In the genomic region with DNA sequence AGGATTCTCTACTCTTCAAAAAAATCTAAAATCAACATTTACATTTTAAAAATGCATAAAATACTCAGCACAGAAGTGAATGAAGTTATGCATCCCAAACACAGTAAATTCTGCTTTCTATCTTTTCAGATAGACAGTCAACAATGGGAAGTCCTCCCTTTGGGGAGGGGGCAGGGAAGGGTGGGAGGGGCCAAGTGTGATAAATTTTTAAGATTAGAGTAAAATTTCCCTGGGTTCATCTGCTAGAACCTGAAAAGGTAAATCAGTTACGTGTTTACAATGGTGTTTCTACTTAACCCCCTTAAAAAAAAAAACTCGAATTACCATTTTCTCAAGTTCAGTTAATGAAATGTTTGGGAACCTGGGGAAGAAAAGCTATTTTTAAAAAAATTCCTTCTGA, we compare ENCODE assay signal across 27 cellular contexts. TPM values are rescaled to one million over a fixed set of nuclear protein-coding genes. Genes with fewer than 3 reads are reported as not detected.
"Had no signal": no experiment of that assay in that cellular context is flagged by ENCODE, and none has a peak within 500 bp of the region (broad histone marks: within the 10 kb centered on the region; RNA-seq: fewer than 3 reads in every experiment).

No MANE protein-coding gene starts in this region.

- H3K27ac ChIP-seq: adrenal gland, ascending aorta, esophagus squamous epithelium, gastroesophageal sphincter, heart left ventricle, left lung, sigmoid colon, testis had no signal

- H3K27ac Mint-ChIP-seq: activated CD4-positive, alpha-beta T cell treated with anti-CD3 and anti-CD28 coated beads for 36 hours; activated T-helper 2 cell treated with anti-CD3 and anti-CD28 coated beads, Interferon-gamma antibody, Interleukin-2, Interleukin-4, amounts not matched to agents 10 μg/mL and 5 μg/mL and 100 μg/mL, durations not matched to agents 14 hours and 24 hours and 36 hours; effector memory CD8-positive, alpha-beta T cell; stimulated activated naive B cell treated with anti-CD40 and anti-IgM and Interleukin-4, amounts not matched to agents 10 μg/mL and 1 μg/mL and 100 μg/mL, for 72 hours; T-cell had no signal

- H3K36me3 ChIP-seq: adrenal gland, ascending aorta, esophagus squamous epithelium, gastroesophageal sphincter, heart left ventricle, left lung, sigmoid colon had no signal

- H3K4me3 ChIP-seq: adrenal gland, ascending aorta, esophagus squamous epithelium, gastroesophageal sphincter, heart left ventricle, left lung, sigmoid colon, testis had no signal

- H3K9me3 ChIP-seq: adrenal gland, ascending aorta, gastroesophageal sphincter, left lung, sigmoid colon, testis had no signal

- H3K36me3 Mint-ChIP-seq: activated naive CD8-positive, alpha-beta T cell; T-cell had no signal

- H3K9me3 Mint-ChIP-seq: activated T-cell treated with anti-CD3 and anti-CD28 coated beads, Interleukin-2, amount 50 U/mL, for 4 hours; activated T-helper 2 cell treated with anti-CD3 and anti-CD28 coated beads, Interferon-gamma antibody, Interleukin-2, Interleukin-4, amounts not matched to agents 10 μg/mL and 5 μg/mL and 100 μg/mL, durations not matched to agents 14 hours and 24 hours and 36 hours; effector memory CD8-positive, alpha-beta T cell; neural crest cell had no signal

- H3K27me3 ChIP-seq: testis had no signal

- H3K4me3 Mint-ChIP-seq: activated CD4-positive, alpha-beta T cell treated with anti-CD3 and anti-CD28 coated beads for 36 hours; activated naive CD8-positive, alpha-beta T cell; activated T-cell treated with anti-CD3 and anti-CD28 coated beads, Interleukin-2, amount 50 U/mL, for 4 hours; effector memory CD8-positive, alpha-beta T cell; neural crest cell; stimulated activated naive B cell treated with anti-CD40 and anti-IgM and Interleukin-4, amounts not matched to agents 10 μg/mL and 1 μg/mL and 100 μg/mL, for 72 hours; T-cell had no signal

- H3K4me1 ChIP-seq: adrenal gland, testis had no signal

- DNase-seq: activated CD4-positive, alpha-beta T cell treated with anti-CD3 and anti-CD28 coated beads for 36 hours; activated CD4-positive, alpha-beta T cell treated with anti-CD3 and anti-CD28 coated beads, Interleukin-2, amount 50 U/mL, for 48 hours; activated CD8-positive, alpha-beta memory T cell treated with anti-CD3 and anti-CD28 coated beads, Interleukin-2, amount 50 U/mL, for 48 hours; activated naive CD4-positive, alpha-beta T cell; activated T-cell treated with anti-CD3 and anti-CD28 coated beads, Interleukin-2, amount 50 U/mL, for 4 hours; adrenal gland; central memory CD4-positive, alpha-beta T cell; effector memory CD8-positive, alpha-beta T cell; esophagus squamous epithelium; heart left ventricle; sigmoid colon; stimulated activated CD4-positive, alpha-beta T cell treated with anti-CD3 and anti-CD28 coated beads, Interleukin-2, amount 100 ng/mL, for 48 hours; stimulated activated CD8-positive, alpha-beta memory T cell treated with anti-CD3 and anti-CD28 coated beads, Interleukin-4, amount 100 ng/mL, for 48 hours; stimulated activated naive B cell treated with anti-CD40 and anti-IgM and Interleukin-4, amounts not matched to agents 10 μg/mL and 1 μg/mL and 100 μg/mL, for 72 hours; T-cell; testis; trophoblast cell had no signal

RNA-seq across cellular contexts. Expression of gene PITX2, which starts 9.2 kb away (rescaled TPM):
- total RNA-seq: activated CD8-positive, alpha-beta memory T cell treated with anti-CD3 and anti-CD28 coated beads for 36 hours; activated T-cell treated with anti-CD3 and anti-CD28 coated beads, Interleukin-2, amount 50 U/mL, for 4 hours; activated T-helper 2 cell treated with anti-CD3 and anti-CD28 coated beads, Interferon-gamma antibody, Interleukin-2, Interleukin-4, amounts not matched to agents 10 μg/mL and 5 μg/mL and 100 μg/mL, durations not matched to agents 14 hours and 24 hours and 36 hours; adrenal gland; ascending aorta; dermis microvascular lymphatic vessel endothelial cell; left lung; lung microvascular endothelial cell; mononuclear cell; T-cell had no signal
- polyA plus RNA-seq: adrenal gland had no signal
